Comparison of ENCODE assay signal across 1 cellular context in genomic region chr11:67483498-67483798, GRCh38.
A peak's percentile ranks its signal among the peaks of the same experiment; 100 is the strongest.
TF ChIP-seq lines count a peak whose summit lies in the region.

No MANE protein-coding gene starts in this region.

TF ChIP-seq in HepG2, 621 proteins besides CTCF, POLR2A, EP300 and RAD21 (continued from another document and continues in another):
- TF ChIP-seq ZNF687 (CRISPR knock-in tag; IDR thresholded peaks at IDR 0.05) (peak; percentile 28), ZNF598 (CRISPR knock-in tag; IDR thresholded peaks at IDR 0.05; ENCODE audit: borderline replicate concordance) (no peak), KLF6 (CRISPR knock-in tag; IDR thresholded peaks at IDR 0.05) (no peak), ZNF678 (CRISPR knock-in tag; IDR thresholded peaks at IDR 0.05) (no peak), ZMYM2 (CRISPR knock-in tag; IDR thresholded peaks at IDR 0.05) (peak; percentile 6; the same call in 1 of the 2 replicates), SCMH1 (CRISPR knock-in tag; IDR thresholded peaks at IDR 0.05; ENCODE audit: borderline replicate concordance) (no peak), ZNF275 (CRISPR knock-in tag; IDR thresholded peaks at IDR 0.05; ENCODE audit: borderline replicate concordance) (no peak), ZNF335 (CRISPR knock-in tag; IDR thresholded peaks at IDR 0.05) (no peak), ZNF234 (CRISPR knock-in tag; conservative IDR thresholded peaks at IDR 0.05) (no peak; the same call in none of the 2 replicates), ZNF710 (CRISPR knock-in tag; IDR thresholded peaks at IDR 0.05; ENCODE audit: borderline replicate concordance) (no peak), CSRNP1 (CRISPR knock-in tag; IDR thresholded peaks at IDR 0.05) (peak; percentile 67; the same call in 1 of the 2 replicates), HES4 (CRISPR knock-in tag; IDR thresholded peaks at IDR 0.05; ENCODE audit: borderline replicate concordance) (no peak), ZNF563 (CRISPR knock-in tag; IDR thresholded peaks at IDR 0.05) (0 out of 2 replicates have a peak, but pooled peaks have one; percentile 2), HNF4A (CRISPR knock-in tag; IDR thresholded peaks at IDR 0.05) (no peak), GPBP1L1 (CRISPR knock-in tag; IDR thresholded peaks at IDR 0.05) (no peak), ZNF589 (CRISPR knock-in tag; conservative IDR thresholded peaks at IDR 0.05) (no peak), NBN (conservative IDR thresholded peaks at IDR 0.05) (no peak), MAX (IDR thresholded peaks at IDR 0.05) (no peak), SAFB2 (CRISPR knock-in tag; IDR thresholded peaks at IDR 0.05; ENCODE audit: borderline replicate concordance, low read depth) (no peak), HNF4G (IDR thresholded peaks at IDR 0.05; ENCODE audit: borderline replicate concordance, low read depth, low read length) (no peak), HNF4G (CRISPR knock-in tag; IDR thresholded peaks at IDR 0.05; ENCODE audit: borderline replicate concordance, low read depth) (no peak), PHF20 (CRISPR knock-in tag; IDR thresholded peaks at IDR 0.05) (no peak), ZNF256 (CRISPR knock-in tag; conservative IDR thresholded peaks at IDR 0.05) (no peak), MAFF (IDR thresholded peaks at IDR 0.05; ENCODE audit: low read depth, low read length) (no peak), STAT6 (CRISPR knock-in tag; IDR thresholded peaks at IDR 0.05; ENCODE audit: borderline replicate concordance) (no peak), NR0B2 (CRISPR knock-in tag; IDR thresholded peaks at IDR 0.05) (no peak), ISX (CRISPR knock-in tag; conservative IDR thresholded peaks at IDR 0.05) (no peak), ZNF720 (CRISPR knock-in tag; IDR thresholded peaks at IDR 0.05) (no peak), ZNF251 (CRISPR knock-in tag; IDR thresholded peaks at IDR 0.05) (no peak), IKZF1 (IDR thresholded peaks at IDR 0.05) (no peak), CEBPG (CRISPR knock-in tag; IDR thresholded peaks at IDR 0.05) (no peak), ZNF230 (CRISPR knock-in tag; IDR thresholded peaks at IDR 0.05) (no peak; the same call in 1 of the 2 replicates), ZNF839 (CRISPR knock-in tag; IDR thresholded peaks at IDR 0.05; ENCODE audit: borderline replicate concordance) (no peak), REPIN1 (CRISPR knock-in tag; IDR thresholded peaks at IDR 0.05; ENCODE audit: borderline replicate concordance, low read depth) (0 out of 2 replicates have a peak, but pooled peaks have one; percentile 21), ZC3H13 (CRISPR knock-in tag; IDR thresholded peaks at IDR 0.05) (no peak; the same call in 1 of the 2 replicates), PHB2 (IDR thresholded peaks at IDR 0.05; ENCODE audit: partially characterized antibody) (no peak), MYC (CRISPR knock-in tag; IDR thresholded peaks at IDR 0.05; ENCODE audit: borderline replicate concordance) (no peak), ZNF160 (CRISPR knock-in tag; IDR thresholded peaks at IDR 0.05) (no peak), ZNF75D (CRISPR knock-in tag; IDR thresholded peaks at IDR 0.05; ENCODE audit: borderline replicate concordance) (no peak), ZNF775 (CRISPR knock-in tag; IDR thresholded peaks at IDR 0.05; ENCODE audit: borderline replicate concordance) (no peak), ZNF281 (CRISPR knock-in tag; IDR thresholded peaks at IDR 0.05; ENCODE audit: borderline replicate concordance) (no peak), TEF (CRISPR knock-in tag; IDR thresholded peaks at IDR 0.05) (no peak), PLSCR1 (CRISPR knock-in tag; IDR thresholded peaks at IDR 0.05; ENCODE audit: borderline replicate concordance) (no peak), ZSCAN9 (CRISPR knock-in tag; IDR thresholded peaks at IDR 0.05; ENCODE audit: borderline replicate concordance) (no peak), MXI1 (IDR thresholded peaks at IDR 0.05; ENCODE audit: borderline replicate concordance, low read depth, low read length) (no peak)
